ENCODE assay signal across 14 cellular contexts in the genomic region with DNA sequence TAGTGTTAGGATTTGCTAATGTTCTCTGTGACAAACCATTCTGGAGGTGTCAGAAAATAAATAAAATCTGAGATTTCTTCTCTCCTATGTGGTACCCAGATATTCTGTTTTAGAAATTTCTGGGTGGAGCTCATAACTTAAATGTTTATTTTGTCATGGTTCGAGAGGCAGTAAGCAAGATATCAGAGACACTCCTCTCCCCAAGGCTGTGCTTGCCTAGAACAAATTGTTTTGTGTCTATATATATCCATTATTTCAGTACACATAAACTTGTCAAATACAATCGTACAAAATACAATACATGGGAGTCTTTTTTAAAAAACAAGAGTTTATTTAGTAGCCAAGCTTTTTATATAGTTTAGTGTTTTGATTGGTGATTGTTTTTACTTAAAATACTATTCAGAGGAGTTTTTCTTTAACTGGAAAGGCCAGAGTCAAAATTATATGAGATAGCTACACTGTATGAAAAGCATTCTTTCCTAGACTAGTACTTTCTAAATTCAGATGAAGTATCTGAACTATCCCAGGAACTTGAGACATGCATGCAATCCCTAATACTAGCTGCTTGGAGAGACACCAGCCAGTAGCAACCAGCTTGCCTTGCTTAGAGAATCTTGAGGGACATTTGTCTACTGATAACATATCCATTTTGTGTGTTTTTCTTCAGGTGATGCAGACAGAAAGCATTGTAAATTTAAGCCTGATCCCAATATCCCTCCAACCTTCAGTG. TPM values are rescaled to one million over a fixed set of nuclear protein-coding genes. Genes with fewer than 3 reads are reported as not detected.
DNase-seq lines count a peak whose midpoint lies in the region; ATAC-seq and TF ChIP-seq lines count a peak whose summit lies in the region.
"Had no signal": no experiment of that assay in that cellular context is flagged by ENCODE, and none has a peak within 500 bp of the region (broad histone marks: within the 10 kb centered on the region; RNA-seq: fewer than 3 reads in every experiment).

No MANE protein-coding gene starts in this region.

- no peak for TF ChIP-seq POLR2A in esophagus muscularis mucosa (IDR thresholded peaks at IDR 0.05; ENCODE audit: low read depth)
- no peak for TF ChIP-seq POLR2A in upper lobe of left lung (IDR thresholded peaks at IDR 0.05)

- peaks cover 19 to 48% (median 36%) of the 10 kb centered on the region in 4 donors for H3K4me1 ChIP-seq in esophagus muscularis mucosa
- H3K4me1 ChIP-seq in lower lobe of right lung: peaks cover 8% of the 10 kb centered on the region
- H3K4me1 ChIP-seq in upper lobe of left lung: peaks cover 0 to 8% (median 6%) of the 10 kb centered on the region in 4 donors

- DNase-seq in HFFc6 (no peak), esophagus muscularis mucosa (ENCODE audit: extremely low spot score) (no peak), lower lobe of right lung (no peak), upper lobe of left lung (no peak), HT-29 (ENCODE audit: low spot score) (no peak)
- DNase-seq: DMS79 treated with DMSO at 0.1 percent for 48 hours, NCI-H1105 treated with DMSO at 0.1 percent for 48 hours, NCI-H1694 treated with DMSO at 0.1 percent for 48 hours had no signal

- 39% methylated on average over 2 of the region's 2 CpGs for WGBS in esophagus muscularis mucosa
- 48% methylated on average over 2 of the region's 2 CpGs for WGBS in upper lobe of left lung, 2 donors

- peak overlapping the region in 3 of 4 donors; percentile 26 to 62 (median 53) for H3K27ac ChIP-seq in esophagus muscularis mucosa (replicated peaks in 1 of 4)
- H3K27ac ChIP-seq in lower lobe of right lung: peak overlapping the region; percentile 8
- peak overlapping the region in 3 of 4 donors; percentile 12 to 28 (median 27) for H3K27ac ChIP-seq in upper lobe of left lung

- peak overlapping the region; percentile 31; the same call in 1 of the 2 replicates for H3K27ac Mint-ChIP-seq in HFFc6
- H3K27ac Mint-ChIP-seq: CD14-positive monocyte had no signal

- intact Hi-C loops in esophagus muscularis mucosa (cut with DNase I): no loop called here
- intact Hi-C loops in lower lobe of right lung (cut with DNase I): no loop called here

- H3K4me1 Mint-ChIP-seq in HFFc6 (ENCODE audit: low read depth): peaks cover 28% of the 10 kb centered on the region

- H3K27me3 ChIP-seq in esophagus muscularis mucosa: no peaks in the 10 kb centered on the region
- no peaks in the 10 kb centered on the region for H3K27me3 ChIP-seq in lower lobe of right lung (ENCODE audit: low read depth)
- no peaks in the 10 kb centered on the region for H3K27me3 ChIP-seq in upper lobe of left lung

- H3K9me3 Mint-ChIP-seq in HFFc6: no peaks in the 10 kb centered on the region
- H3K9me3 Mint-ChIP-seq: CD14-positive monocyte had no signal

- no peaks in the 10 kb centered on the region for H3K27me3 Mint-ChIP-seq in HFFc6 (ENCODE audit: insufficient read depth)

- H3K36me3 ChIP-seq in esophagus muscularis mucosa (peaks cover 0 to 54% (median 34%) of the 10 kb centered on the region in 4 donors), lower lobe of right lung (peaks cover 45% of the 10 kb centered on the region), upper lobe of left lung (peaks cover 3 to 39% (median 15%) of the 10 kb centered on the region in 4 donors)

- ATAC-seq in lower lobe of right lung (no peak), upper lobe of left lung (ENCODE audit: low FRiP score in 2 of 2) (no peak), HG03159 (IDR thresholded peaks at IDR 0.05; ENCODE audit: unreplicated experiment) (no peak), HG03571 (IDR thresholded peaks at IDR 0.05; ENCODE audit: unreplicated experiment) (no peak)
- ATAC-seq: K562, Panc1 had no signal

- no peak overlapping the region for H3K4me3 Mint-ChIP-seq in HFFc6
- H3K4me3 Mint-ChIP-seq: CD14-positive monocyte had no signal

- TF ChIP-seq CTCF in HFFc6 (IDR thresholded peaks at IDR 0.05): no peak
- TF ChIP-seq CTCF in esophagus muscularis mucosa (IDR thresholded peaks at IDR 0.05): no peak
- no peak for TF ChIP-seq CTCF in lower lobe of right lung (IDR thresholded peaks at IDR 0.05)
- TF ChIP-seq CTCF in upper lobe of left lung (IDR thresholded peaks at IDR 0.05): no peak

- H3K36me3 Mint-ChIP-seq in HFFc6 (ENCODE audit: low read depth): peaks cover 13% of the 10 kb centered on the region

- TF ChIP-seq EP300 in esophagus muscularis mucosa (IDR thresholded peaks at IDR 0.05) (no peak), upper lobe of left lung (IDR thresholded peaks at IDR 0.05) (no peak)

- H3K4me3 ChIP-seq in esophagus muscularis mucosa (no peak overlapping the region), lower lobe of right lung (no peak overlapping the region), upper lobe of left lung (no peak overlapping the region)
- H3K4me3 ChIP-seq: HAP-1, K562 had no signal

- H3K9me3 ChIP-seq in esophagus muscularis mucosa (no peaks in the 10 kb centered on the region), lower lobe of right lung (no peaks in the 10 kb centered on the region), upper lobe of left lung (no peaks in the 10 kb centered on the region)
- H3K9me3 ChIP-seq: HAP-1 had no signal

RNA-seq across cellular contexts. Expression of a gene that starts 4.7 kb away (rescaled TPM):
- 10 to 100 TPM; 13.9 to 18.8 (median 15.4) TPM for total RNA-seq in HFFc6 (2021; fragmentation: NEBNext Ultra II Directional; extraction: Animal tissue kit (Norgen Biotek cat#: 25700))
- total RNA-seq in esophagus muscularis mucosa (10 to 100 TPM; 14.9 to 37.8 (median 30.8) TPM), lower lobe of right lung (12.3 TPM), upper lobe of left lung (10 to 100 TPM; 10.0 to 34.6 (median 13.2) TPM)
- total RNA-seq in HT-29 (2014; rRNA removed; shearing (Covaris generic)): 1.6 and 5.1 TPM in 2 replicates

RNA-seq across cellular contexts. Expression of a gene that starts 47.2 kb away (rescaled TPM):
- 1 to 10 TPM; 1.1 to 1.6 (median 1.3) TPM for total RNA-seq in HFFc6 (2021; fragmentation: NEBNext Ultra II Directional; extraction: Animal tissue kit (Norgen Biotek cat#: 25700))
- total RNA-seq in esophagus muscularis mucosa (1 to 10 TPM; 3.8 to 9.8 (median 5.9) TPM), lower lobe of right lung (8.2 TPM), upper lobe of left lung (1 to 10 TPM; 4.1 to 9.4 (median 8.0) TPM)
- total RNA-seq in HT-29 (2014; rRNA removed; shearing (Covaris generic)): 3.0 and 5.2 TPM in 2 replicates
